8 cellular contexts compared by ENCODE assay signal in the genomic region with DNA sequence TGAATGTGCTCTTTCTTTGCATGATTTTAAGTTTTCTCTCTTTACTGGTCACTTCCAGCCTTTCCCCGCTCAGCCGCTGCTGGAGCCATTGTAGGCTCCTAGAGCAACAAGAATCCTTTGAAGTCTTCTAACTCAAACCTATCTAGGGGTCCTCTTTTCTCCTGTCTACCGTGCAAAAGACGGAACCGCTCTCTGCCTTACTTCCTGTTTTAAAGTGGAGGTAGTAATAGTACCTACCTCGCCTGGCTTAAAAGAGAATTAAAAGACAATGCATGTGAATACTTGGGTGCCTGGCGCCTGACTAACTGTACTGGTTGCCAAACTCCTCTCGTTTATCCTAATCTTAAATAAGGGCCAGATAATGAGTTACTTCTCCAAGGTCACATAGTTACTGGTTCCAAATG. TPM values are rescaled to one million over a fixed set of nuclear protein-coding genes. Genes with fewer than 3 reads are reported as not detected.
DNase-seq lines count a peak whose midpoint lies in the region; FAIRE-seq and TF ChIP-seq lines count a peak whose summit lies in the region.

No MANE protein-coding gene starts in this region.

- H3K27ac Mint-ChIP-seq in neural progenitor cell: peak overlapping the region; percentile 91

- no peak overlapping the region for H3K56ac ChIP-seq in H1 (replicated peaks; ENCODE audit: insufficient read length, low read depth, low read length)

- H3K9me3 Mint-ChIP-seq in neural progenitor cell: no peaks in the 10 kb centered on the region

- H3K4me2 ChIP-seq in PC-9 (peak overlapping the region; percentile 87), H1 (ENCODE audit: insufficient read depth in 1 of 2, low read depth in 2 of 2, low read length in 2 of 2) (peak overlapping the region; percentile 95 to 97), neural progenitor cell (peak overlapping the region; percentile 86)

- peaks cover 14% of the 10 kb centered on the region; the same call in 1 of the 2 replicates for H3K23me2 ChIP-seq in H1 (ENCODE audit: low read depth, low read length)

- H3K4me1 ChIP-seq in ACC112 (ENCODE audit: control insufficient read depth, insufficient read depth, low read length, unreplicated experiment) (peaks cover 21% of the 10 kb centered on the region), PC-9 (replicated peaks; ENCODE audit: insufficient read depth) (peaks cover 25% of the 10 kb centered on the region), H1 (replicated peaks in 1 of 4; ENCODE audit: control insufficient read depth in 3 of 4, insufficient read depth in 4 of 4, low read length in 3 of 4) (peaks cover 0 to 12% (median 3%) of the 10 kb centered on the region in 4 experiments; a peak in 5 of 7 replicates), neural progenitor cell (peaks cover 11% of the 10 kb centered on the region)

- H3K36me3 Mint-ChIP-seq in neural progenitor cell: no peaks in the 10 kb centered on the region

- no peaks in the 10 kb centered on the region for H3K9me3 ChIP-seq in PC-9 (ENCODE audit: insufficient read depth, low read depth)
- no peaks in the 10 kb centered on the region for H3K9me3 ChIP-seq in H1 (ENCODE audit: insufficient read depth in 2 of 2, low read depth in 1 of 2, low read length in 1 of 2)
- H3K9me3 ChIP-seq in neural progenitor cell (ENCODE audit: low read depth): no peaks in the 10 kb centered on the region

- no peaks in the 10 kb centered on the region for H3K27me3 ChIP-seq in ACC112 (ENCODE audit: insufficient read depth, low read length)
- H3K27me3 ChIP-seq in PC-9 (ENCODE audit: insufficient read depth, low read depth): no peaks in the 10 kb centered on the region
- H3K27me3 ChIP-seq in H1 (replicated peaks in 1 of 4; ENCODE audit: control insufficient read depth in 3 of 4, extremely low read depth in 1 of 4, insufficient read depth in 3 of 4, low read length in 3 of 4): no peaks in the 10 kb centered on the region
- no peaks in the 10 kb centered on the region for H3K27me3 ChIP-seq in neural progenitor cell

- H2BK5ac ChIP-seq in H1 (ENCODE audit: low read depth, low read length): peak overlapping the region; percentile 84

- H3F3A ChIP-seq in PC-9 (ENCODE audit: insufficient read depth, low read depth) (peaks cover 11% of the 10 kb centered on the region), neural progenitor cell (ENCODE audit: low read depth) (peaks cover 6% of the 10 kb centered on the region)

- no peak overlapping the region for H4K8ac ChIP-seq in H1 (ENCODE audit: extremely low read depth, insufficient read depth, low read length)

- no peak overlapping the region for H2BK120ac ChIP-seq in H1 (replicated peaks; ENCODE audit: low read depth, low read length)

- peak overlapping the region; percentile 99 for H3K4me3 Mint-ChIP-seq in neural progenitor cell

- H3K9ac ChIP-seq in H1 (replicated peaks in 1 of 4; ENCODE audit: extremely low read depth in 1 of 4, low read depth in 3 of 4, low read length in 3 of 4): peak overlapping the region in 3 of 4 experiments; percentile 70 to 81 (median 81); a peak in 6 of 7 replicates
- peak overlapping the region; percentile 76 for H3K9ac ChIP-seq in neural progenitor cell

- peaks cover 3% of the 10 kb centered on the region; the same call in 1 of the 2 replicates for H3K79me1 ChIP-seq in H1 (ENCODE audit: low read depth, low read length)

- no peak overlapping the region for H3K14ac ChIP-seq in H1 (ENCODE audit: insufficient read length)

- WGBS in H1 (ENCODE audit: extremely low coverage in 1 of 2, insufficient coverage in 1 of 2, insufficient read length in 1 of 2, insufficient replicate concordance in 2 of 2, low coverage in 1 of 2, low lambda C conversion rate in 2 of 2, missing lambda C conversion rate in 1 of 2), 2 experiments: 7% methylated on average over 8 of the region's 8 CpGs; no CpG with 5 or more reads in 1 of the 2 experiments

- no peak overlapping the region for H2AK5ac ChIP-seq in H1 (ENCODE audit: low read depth, low read length)

- no TSS peak for BruUV-seq in PC-9 (replicated peaks; lab: Mats Ljungman, UMichigan)

- no peak overlapping the region for H4K5ac ChIP-seq in H1 (ENCODE audit: insufficient read length, low read depth, low read length)

- H3K4me3 ChIP-seq in ACC112 (ENCODE audit: low read depth, low read length): peak overlapping the region; percentile 95
- peak overlapping the region; percentile 91 for H3K4me3 ChIP-seq in PC-9
- H3K4me3 ChIP-seq in H1 (ENCODE audit: extremely low read depth in 1 of 4, insufficient read depth in 2 of 4, low read depth in 3 of 4, low read length in 4 of 4): peak overlapping the region; percentile 78 to 94 (median 87)
- peak overlapping the region; percentile 85 for H3K4me3 ChIP-seq in neural progenitor cell

- H4K20me1 ChIP-seq in PC-9 (ENCODE audit: insufficient read depth): peaks cover 8% of the 10 kb centered on the region
- no peaks in the 10 kb centered on the region for H4K20me1 ChIP-seq in H1 (replicated peaks in 1 of 2; ENCODE audit: control insufficient read depth in 1 of 2, insufficient read depth in 2 of 2, low read length in 2 of 2)
- peaks cover 4% of the 10 kb centered on the region for H4K20me1 ChIP-seq in neural progenitor cell (ENCODE audit: low read depth)

- H3K23ac ChIP-seq in H1 (ENCODE audit: insufficient read length): no peak overlapping the region

- no peak for TF ChIP-seq EP300 in H1 (IDR thresholded peaks at IDR 0.05; ENCODE audit: borderline replicate concordance in 1 of 2, low read depth in 2 of 2, low read length in 2 of 2)

- DNase-seq in GM20000 (ENCODE audit: low spot score): peak; percentile 21
- DNase-seq in PC-9: no peak
- no peak for DNase-seq in H1 (ENCODE audit: low read depth in 1 of 2, low spot score in 2 of 2)
- no peak for DNase-seq in neural progenitor cell (ENCODE audit: low spot score)
- DNase-seq in posterior vena cava (ENCODE audit: low spot score): no peak
- DNase-seq in EL: no peak
- DNase-seq in activated CD4-positive, CD25-positive, alpha-beta regulatory T cell treated with anti-CD3 and anti-CD28 coated beads, Interleukin-2, amount 50 U/mL, for 72 hours: no peak

- no peak overlapping the region for H3K18ac ChIP-seq in H1 (ENCODE audit: extremely low read depth, low read length)

- no peak overlapping the region for H2BK12ac ChIP-seq in H1 (ENCODE audit: low read depth, low read length)

- peaks cover 30% of the 10 kb centered on the region for H3K4me1 Mint-ChIP-seq in neural progenitor cell

- no peak overlapping the region for H2BK15ac ChIP-seq in H1 (ENCODE audit: low read length)

- no peaks in the 10 kb centered on the region for H3K36me3 ChIP-seq in ACC112 (ENCODE audit: insufficient read depth, low read length)
- no peaks in the 10 kb centered on the region for H3K36me3 ChIP-seq in PC-9 (ENCODE audit: low read depth)
- H3K36me3 ChIP-seq in H1 (ENCODE audit: control insufficient read depth in 2 of 4, insufficient read depth in 4 of 4, low read length in 3 of 4): no peaks in the 10 kb centered on the region
- H3K36me3 ChIP-seq in neural progenitor cell: no peaks in the 10 kb centered on the region

- H3K27me3 Mint-ChIP-seq in neural progenitor cell (ENCODE audit: insufficient read depth, low read depth): peaks cover 2% of the 10 kb centered on the region

- H3K27ac ChIP-seq in ACC112 (ENCODE audit: low read depth, low read length) (peak overlapping the region; percentile 41), PC-9 (peak overlapping the region; percentile 65), H1 (ENCODE audit: low read depth, low read length) (0 out of 2 replicates have a peak overlapping the region, but pooled peaks have one; percentile 19), neural progenitor cell (no peak overlapping the region)

- no peak overlapping the region for H3K4ac ChIP-seq in H1 (replicated peaks; ENCODE audit: insufficient read length, low read depth, low read length)

- CTCF ChIA-PET in PC-9 (lab: Charles Lee): no interaction called here
- CTCF ChIA-PET in H1 (lab: Charles Lee; ENCODE audit: partially characterized antibody): no interaction called here

- TF ChIP-seq POLR2A in H1 (IDR thresholded peaks at IDR 0.05; ENCODE audit: control extremely low read depth in 1 of 2, low read depth in 2 of 2, low read length in 2 of 2): no peak

- H2AFZ ChIP-seq in ACC112 (ENCODE audit: low read length, unreplicated experiment): peak overlapping the region; percentile 83
- H2AFZ ChIP-seq in PC-9: peak overlapping the region; percentile 90
- H2AFZ ChIP-seq in H1 (ENCODE audit: low read length): 0 out of 2 replicates have a peak overlapping the region, but pooled peaks have one; percentile 54
- H2AFZ ChIP-seq in neural progenitor cell (replicated peaks): peak overlapping the region; percentile 83

- H4K91ac ChIP-seq in H1 (replicated peaks; ENCODE audit: insufficient read length, low read length): no peak overlapping the region

- H3K9me2 ChIP-seq in PC-9 (ENCODE audit: insufficient read depth): no peaks in the 10 kb centered on the region

- no peak for FAIRE-seq in H1 (lab: Jason Lieb, UNC)

- TF ChIP-seq RAD21 in H1 (IDR thresholded peaks at IDR 0.05 in 1 of 2, conservative IDR thresholded peaks at IDR 0.05 in 1 of 2; ENCODE audit: low read depth in 2 of 2, low read length in 2 of 2): no peak

- intact Hi-C loops in PC-9 (cut with micrococcal nuclease; ENCODE audit: unreplicated experiment) (no loop called here), posterior vena cava (cut with DNase I) (no loop called here)

- peaks cover 36% of the 10 kb centered on the region for H3K79me2 ChIP-seq in ACC112 (ENCODE audit: control insufficient read depth, insufficient read depth, low read length, unreplicated experiment)
- H3K79me2 ChIP-seq in PC-9 (ENCODE audit: low read depth): peaks cover 68% of the 10 kb centered on the region
- H3K79me2 ChIP-seq in H1 (ENCODE audit: control insufficient read depth in 1 of 2, insufficient read depth in 2 of 2, low read length in 2 of 2): peaks cover 3 to 43% of the 10 kb centered on the region in 2 experiments; a peak in 3 of 4 replicates
- H3K79me2 ChIP-seq in neural progenitor cell (ENCODE audit: low read depth): peaks cover 54% of the 10 kb centered on the region

- POLR2A ChIA-PET in PC-9 (lab: Charles Lee; ENCODE audit: unreplicated experiment): no interaction called here
- POLR2A ChIA-PET in H1 (lab: Charles Lee; ENCODE audit: partially characterized antibody): no interaction called here

- TF ChIP-seq CTCF in GM20000 (IDR thresholded peaks at IDR 0.05; ENCODE audit: extremely low read depth, missing control alignments): no peak
- no peak for TF ChIP-seq CTCF in PC-9 (conservative IDR thresholded peaks at IDR 0.05)
- TF ChIP-seq CTCF in H1 (IDR thresholded peaks at IDR 0.05; ENCODE audit: control extremely low read depth in 1 of 3, insufficient read depth in 1 of 3, low read depth in 1 of 3, low read length in 3 of 3): no peak
- no peak for TF ChIP-seq CTCF in neural progenitor cell (IDR thresholded peaks at IDR 0.05)

- H2BK20ac ChIP-seq in H1 (ENCODE audit: low read length): no peak overlapping the region

RNA-seq across cellular contexts. Expression of gene SAMM50, which starts 0.6 kb away (rescaled TPM):
- total RNA-seq in PC-9 (2021) (72.2 and 73.9 TPM in 2 replicates), neural progenitor cell (ENCODE audit: low replicate concordance) (45.5 and 48.5 TPM in 2 replicates), posterior vena cava (10 to 100 TPM; 20.8 to 25.6 TPM)
- 67.2 and 70.3 TPM in 2 replicates for total RNA-seq in H1 (2021; fragmentation: NEBNext Ultra II Directional; extraction: Animal tissue kit (Norgen Biotek cat#: 25700))
- polyA plus RNA-seq in H1 (2011; rRNA removed): 45.4 and 47.1 TPM in 2 replicates
- polyA plus RNA-seq in H1 (2011; cell fraction: cytosol; rRNA removed): 41.9 TPM
- 31.9 TPM for polyA plus RNA-seq in H1 (2011; cell fraction: nucleus; rRNA removed)
- 70.0 to 81.4 TPM (median 74.8 TPM) in 4 replicates for polyA plus RNA-seq in H1 (2012, experiment 1 of 2)
- 55.7 TPM for polyA plus RNA-seq in H1 (2012, experiment 2 of 2)
- 41.7 TPM for polyA plus RNA-seq in H1 (2013, experiment 1 of 2)
- 39.8 TPM for polyA plus RNA-seq in H1 (2013, experiment 2 of 2)
- 35.2 and 38.4 TPM in 2 replicates for polyA minus RNA-seq in H1 (2011; rRNA and poly(A)+ RNA removed)
- polyA minus RNA-seq in H1 (2011; cell fraction: cytosol; rRNA and poly(A)+ RNA removed): 35.2 TPM
- polyA minus RNA-seq in H1 (2011; cell fraction: nucleus; rRNA and poly(A)+ RNA removed): 16.6 TPM

RNA-seq across cellular contexts. Expression of gene PNPLA3, which starts 32.3 kb away (rescaled TPM):
- total RNA-seq in PC-9 (2021) (22.2 and 26.8 TPM in 2 replicates), neural progenitor cell (ENCODE audit: low replicate concordance) (4.8 and 9.0 TPM in 2 replicates), posterior vena cava (under 1 TPM in 1 of 2 donors, not detected in 1; 0.51 TPM)
- total RNA-seq in H1 (2021; fragmentation: NEBNext Ultra II Directional; extraction: Animal tissue kit (Norgen Biotek cat#: 25700)): 23.4 and 24.6 TPM in 2 replicates
- polyA plus RNA-seq in H1 (2011; rRNA removed): 17.5 and 21.0 TPM in 2 replicates
- polyA plus RNA-seq in H1 (2011; cell fraction: cytosol; rRNA removed): 16.0 TPM
- polyA plus RNA-seq in H1 (2011; cell fraction: nucleus; rRNA removed): 37.2 TPM
- polyA plus RNA-seq in H1 (2012, experiment 1 of 2): 14.2 to 20.5 TPM (median 18.2 TPM) in 4 replicates
- polyA plus RNA-seq in H1 (2012, experiment 2 of 2): 12.6 TPM
- 20.6 TPM for polyA plus RNA-seq in H1 (2013, experiment 1 of 2)
- polyA plus RNA-seq in H1 (2013, experiment 2 of 2): 19.5 TPM
- 36.0 and 39.2 TPM in 2 replicates for polyA minus RNA-seq in H1 (2011; rRNA and poly(A)+ RNA removed)
- polyA minus RNA-seq in H1 (2011; cell fraction: cytosol; rRNA and poly(A)+ RNA removed): 11.8 TPM
- polyA minus RNA-seq in H1 (2011; cell fraction: nucleus; rRNA and poly(A)+ RNA removed): 34.6 TPM
